In genomic region chr14:90795744-90796143, GRCh38 we compare ENCODE assay signal across 14 cellular contexts. TPM values are rescaled to one million over a fixed set of nuclear protein-coding genes. Genes with fewer than 3 reads are reported as not detected.
DNase-seq lines count a peak whose midpoint lies in the region; ATAC-seq, FAIRE-seq and TF ChIP-seq lines count a peak whose summit lies in the region.
"Had no signal": no experiment of that assay in that cellular context is flagged by ENCODE, and none has a peak within 500 bp of the region (broad histone marks: within the 10 kb centered on the region; RNA-seq: fewer than 3 reads in every experiment).

No MANE protein-coding gene starts in this region.

- BruUV-seq in mammary epithelial cell (replicated peaks; lab: Mats Ljungman, UMichigan): no TSS peak

- no peaks in the 10 kb centered on the region for H3K36me3 Mint-ChIP-seq in activated CD4-positive, alpha-beta memory T cell treated with anti-CD3 and anti-CD28 coated beads for 36 hours
- H3K36me3 Mint-ChIP-seq: activated naive CD8-positive, alpha-beta T cell treated with anti-CD3 and anti-CD28 coated beads, Interleukin-2, amount 10 ng/mL, durations not matched to agents 7 days and 5 days had no signal

- dilution Hi-C loops in mammary epithelial cell (cut with HindIII; ENCODE audit: low sequenced_read_pairs): loop anchor here (5.0 kb wide), 1 partner anchor 47 kb away; no protein-coding TSS in a partner anchor

- no peak overlapping the region for H3K27ac Mint-ChIP-seq in activated CD4-positive, alpha-beta memory T cell treated with anti-CD3 and anti-CD28 coated beads for 36 hours
- H3K27ac Mint-ChIP-seq: activated CD4-positive, alpha-beta T cell treated with anti-CD3 and anti-CD28 coated beads for 36 hours; activated naive CD8-positive, alpha-beta T cell treated with anti-CD3 and anti-CD28 coated beads, Interleukin-2, amount 10 ng/mL, durations not matched to agents 7 days and 5 days had no signal

- DNase-seq in A549 (ENCODE audit: low read depth in 1 of 2, low spot score in 1 of 2): peak in 1 of 2 experiments; percentile 31
- DNase-seq in HPDE6-E6E7 (ENCODE audit: extremely low spot score): peak; percentile 79
- DNase-seq in mammary epithelial cell: peak; percentile 85
- DNase-seq in left lung: no peak
- no peak for DNase-seq in activated CD4-positive, alpha-beta memory T cell treated with anti-CD3 and anti-CD28 coated beads for 36 hours
- no peak for DNase-seq in COLO829 (ENCODE audit: low spot score)
- DNase-seq in activated T-cell treated with anti-CD3 and anti-CD28 coated beads for 4 hours: no peak
- DNase-seq: activated CD4-positive, alpha-beta T cell treated with anti-CD3 and anti-CD28 coated beads for 36 hours; activated naive CD8-positive, alpha-beta T cell treated with anti-CD3 and anti-CD28 coated beads, Interleukin-2, amount 10 ng/mL, durations not matched to agents 7 days and 5 days; KG1; occipital lobe had no signal

- H3K4me2 ChIP-seq in A549 (no peak overlapping the region), mammary epithelial cell (ENCODE audit: insufficient read depth, low read depth, low read length) (peak overlapping the region; percentile 33)

- H3K9me3 ChIP-seq in A549 (no peaks in the 10 kb centered on the region), mammary epithelial cell (replicated peaks; ENCODE audit: insufficient read depth, low read length) (no peaks in the 10 kb centered on the region), left lung (no peaks in the 10 kb centered on the region)

- no peak for TF ChIP-seq EP300 in A549 (IDR thresholded peaks at IDR 0.05)

- POLR2A ChIA-PET in A549 (lab: Yijun Ruan, JAX): no interaction called here
- POLR2A ChIA-PET in activated CD4-positive, alpha-beta memory T cell treated with anti-CD3 and anti-CD28 coated beads for 36 hours (lab: Charles Lee): no interaction called here

- TF ChIP-seq POLR2A in A549 (IDR thresholded peaks at IDR 0.05; ENCODE audit: low read length) (no peak), GM18505 (IDR thresholded peaks at IDR 0.05; ENCODE audit: borderline replicate concordance, extremely low read depth, insufficient read depth, insufficient read length) (no peak)

- in situ Hi-C loops in mammary epithelial cell (cut with MboI; ENCODE audit: low sequenced_read_pairs in 2 of 2): no loop called here

- TF ChIP-seq CTCF in A549 (IDR thresholded peaks at IDR 0.05) (no peak), mammary epithelial cell (conservative IDR thresholded peaks at IDR 0.05 in 1 of 2, IDR thresholded peaks at IDR 0.05 in 1 of 2; ENCODE audit: extremely low read depth in 1 of 2, insufficient read depth in 1 of 2, low read depth in 1 of 2, low read length in 2 of 2) (peak in 1 of 2 donors; percentile 5), left lung (IDR thresholded peaks at IDR 0.05) (no peak)

- H3K4me3 ChIP-seq in A549 (no peak overlapping the region), mammary epithelial cell (replicated peaks in 1 of 3; ENCODE audit: insufficient read depth in 1 of 3, low read depth in 2 of 3, low read length in 3 of 3) (no peak overlapping the region), left lung (no peak overlapping the region)

- FAIRE-seq in A549 (lab: Jason Lieb, UNC): no peak
- FAIRE-seq: GM18507 had no signal

- peaks cover 4% of the 10 kb centered on the region for H3K79me2 ChIP-seq in mammary epithelial cell (ENCODE audit: insufficient read depth, low read length)

- CTCF ChIA-PET in A549 (lab: Yijun Ruan, JAX): interaction anchor here (0.5 to 1.6 kb wide), 6 partner anchors 9 to 377 kb away, joined by 3 to 5 read pairs (median 3); no protein-coding TSS in a partner anchor
- CTCF ChIA-PET in mammary epithelial cell (lab: Charles Lee; ENCODE audit: low non-redundant PET): no interaction called here
- CTCF ChIA-PET in activated CD4-positive, alpha-beta memory T cell treated with anti-CD3 and anti-CD28 coated beads for 36 hours (lab: Charles Lee): interaction anchor here (0.8 kb wide), 1 partner anchor 20 kb away, joined by 3 read pairs; no protein-coding TSS in a partner anchor

- no peaks in the 10 kb centered on the region for H3K27me3 ChIP-seq in mammary epithelial cell (ENCODE audit: insufficient read depth, low read length)
- no peaks in the 10 kb centered on the region for H3K27me3 ChIP-seq in left lung

- no peaks in the 10 kb centered on the region for H3K4me1 Mint-ChIP-seq in activated CD4-positive, alpha-beta memory T cell treated with anti-CD3 and anti-CD28 coated beads for 36 hours (ENCODE audit: low read depth)
- H3K4me1 Mint-ChIP-seq: activated CD4-positive, alpha-beta T cell treated with anti-CD3 and anti-CD28 coated beads for 36 hours; activated naive CD8-positive, alpha-beta T cell treated with anti-CD3 and anti-CD28 coated beads, Interleukin-2, amount 10 ng/mL, durations not matched to agents 7 days and 5 days had no signal

- intact Hi-C loops in mammary epithelial cell (cut with micrococcal nuclease) (no loop called here), left lung (cut with DNase I) (no loop called here)
- intact Hi-C loops in activated CD4-positive, alpha-beta memory T cell treated with anti-CD3 and anti-CD28 coated beads for 36 hours (cut with micrococcal nuclease): no loop called here

- no peaks in the 10 kb centered on the region for H3K9me3 Mint-ChIP-seq in activated CD4-positive, alpha-beta memory T cell treated with anti-CD3 and anti-CD28 coated beads for 36 hours
- H3K9me3 Mint-ChIP-seq: activated naive CD8-positive, alpha-beta T cell treated with anti-CD3 and anti-CD28 coated beads, Interleukin-2, amount 10 ng/mL, durations not matched to agents 7 days and 5 days had no signal

- no peaks in the 10 kb centered on the region for H3K36me3 ChIP-seq in mammary epithelial cell (ENCODE audit: insufficient read depth, low read length)
- H3K36me3 ChIP-seq in left lung: no peaks in the 10 kb centered on the region

- H3K4me1 ChIP-seq in A549 (peaks cover 7% of the 10 kb centered on the region; the same call in 2 of the 3 replicates), mammary epithelial cell (ENCODE audit: insufficient read depth, low read length) (peaks cover 18% of the 10 kb centered on the region), left lung (peaks cover 6 to 16% of the 10 kb centered on the region in 2 donors)

- H4K20me1 ChIP-seq in mammary epithelial cell (ENCODE audit: insufficient read depth, low read length): no peaks in the 10 kb centered on the region

- no peaks in the 10 kb centered on the region for H3K27me3 Mint-ChIP-seq in activated CD4-positive, alpha-beta memory T cell treated with anti-CD3 and anti-CD28 coated beads for 36 hours
- H3K27me3 Mint-ChIP-seq: activated CD4-positive, alpha-beta T cell treated with anti-CD3 and anti-CD28 coated beads for 36 hours; activated naive CD8-positive, alpha-beta T cell treated with anti-CD3 and anti-CD28 coated beads, Interleukin-2, amount 10 ng/mL, durations not matched to agents 7 days and 5 days had no signal

- no peak overlapping the region for H3K9ac ChIP-seq in mammary epithelial cell (ENCODE audit: insufficient read depth, low read length)

- no peak overlapping the region for H3K4me3 Mint-ChIP-seq in activated CD4-positive, alpha-beta memory T cell treated with anti-CD3 and anti-CD28 coated beads for 36 hours
- H3K4me3 Mint-ChIP-seq: activated CD4-positive, alpha-beta T cell treated with anti-CD3 and anti-CD28 coated beads for 36 hours; activated naive CD8-positive, alpha-beta T cell treated with anti-CD3 and anti-CD28 coated beads, Interleukin-2, amount 10 ng/mL, durations not matched to agents 7 days and 5 days had no signal

- no peak for TF ChIP-seq RAD21 in A549 (conservative IDR thresholded peaks at IDR 0.05 in 1 of 2, IDR thresholded peaks at IDR 0.05 in 1 of 2)

- H2AFZ ChIP-seq in mammary epithelial cell (ENCODE audit: low read depth, low read length): peak overlapping the region; percentile 32

- H3K27ac ChIP-seq in A549 (peak overlapping the region in 1 of 2 experiments; percentile 47; a peak in 2 of 6 replicates), mammary epithelial cell (ENCODE audit: insufficient read depth, low read depth, low read length) (peak overlapping the region; percentile 15), left lung (peak overlapping the region; percentile 14 to 67)
- H3K27ac ChIP-seq: C4-2B had no signal

- ATAC-seq in A549 (peak; percentile 65 to 87), left lung (peak; percentile 57), GM18505 (IDR thresholded peaks at IDR 0.05; ENCODE audit: unreplicated experiment) (no peak)
- ATAC-seq: activated CD4-positive, alpha-beta T cell treated with anti-CD3 and anti-CD28 coated beads for 36 hours had no signal

- WGBS in A549 (ENCODE audit: missing lambda C conversion rate): 57% methylated on average over 8 of the region's 8 CpGs
- WGBS in mammary epithelial cell (ENCODE audit: low coverage, missing lambda C conversion rate): 52% methylated on average over 8 of the region's 8 CpGs

TF ChIP-seq in A549, 52 proteins besides CTCF, POLR2A, EP300 and RAD21 (continues in another document):
- no peak for TF ChIP-seq CBX2 (IDR thresholded peaks at IDR 0.05; ENCODE audit: borderline replicate concordance, low read depth)
- TF ChIP-seq FOXS1 (CRISPR knock-in tag; IDR thresholded peaks at IDR 0.05): no peak
- TF ChIP-seq RFX5 (IDR thresholded peaks at IDR 0.05): no peak
- TF ChIP-seq PHF8 (IDR thresholded peaks at IDR 0.05; ENCODE audit: borderline replicate concordance, low read depth): no peak
- TF ChIP-seq POLR2AphosphoS2 (conservative IDR thresholded peaks at IDR 0.05; ENCODE audit: low read length): no peak
- TF ChIP-seq NFE2L2 (conservative IDR thresholded peaks at IDR 0.05; ENCODE audit: low read length): no peak
- no peak for TF ChIP-seq HES2 (IDR thresholded peaks at IDR 0.05)
- TF ChIP-seq HOXB5 (CRISPR knock-in tag; IDR thresholded peaks at IDR 0.05): no peak
- TF ChIP-seq ZSCAN20 (CRISPR knock-in tag; IDR thresholded peaks at IDR 0.05): no peak
- no peak for TF ChIP-seq SREBF2 (IDR thresholded peaks at IDR 0.05)
- TF ChIP-seq RARB (CRISPR knock-in tag; IDR thresholded peaks at IDR 0.05): no peak
- no peak for TF ChIP-seq TFCP2L1 (CRISPR knock-in tag; IDR thresholded peaks at IDR 0.05)
- TF ChIP-seq HOXB13 (CRISPR knock-in tag; IDR thresholded peaks at IDR 0.05; ENCODE audit: low read depth): no peak

RNA-seq across cellular contexts. Expression of gene TTC7B, which starts 20.5 kb away (rescaled TPM):
- polyA plus RNA-seq in A549 (2011; rRNA removed): 25.7 and 28.0 TPM in 2 replicates
- 25.5 and 31.4 TPM in 2 replicates for polyA plus RNA-seq in A549 (2012; cell fraction: cytosol; rRNA removed)
- polyA plus RNA-seq in A549 (2012; cell fraction: nucleus; rRNA removed): 12.9 and 19.6 TPM in 2 replicates
- 16.6 to 21.0 TPM (median 18.0 TPM) in 3 replicates for polyA plus RNA-seq in A549 (2017; fragmentation: RNase III; extraction: RNeasy Plus Mini Kit Qiagen cat#74134 plus additional on column Dnase treatment)
- 49.4 and 54.6 TPM in 2 replicates for polyA minus RNA-seq in A549 (2011; rRNA and poly(A)+ RNA removed)
- 10 to 100 TPM; 15.2 to 29.3 TPM for total RNA-seq in mammary epithelial cell
- polyA plus RNA-seq in mammary epithelial cell: 23.0 TPM
- polyA minus RNA-seq in mammary epithelial cell: 119 TPM
- 10 to 100 TPM; 26.8 to 33.1 TPM for total RNA-seq in left lung
- 10 to 100 TPM in 1 of 2 experiments, 1 to 10 TPM in 1; 9.3 to 12.4 TPM for total RNA-seq in activated CD4-positive, alpha-beta memory T cell treated with anti-CD3 and anti-CD28 coated beads for 36 hours

Comparison
In these comparisons a context has a peak if more than half of its experiments do, and no peak if none do; other contexts are left out.
1. DNase-seq: peak in HPDE6-E6E7 (single experiment) and mammary epithelial cell (single experiment); none in left lung (0 of 2), activated CD4-positive, alpha-beta memory T cell treated with anti-CD3 and anti-CD28 coated beads for 36 hours (single experiment), COLO829 (single experiment) and activated T-cell treated with anti-CD3 and anti-CD28 coated beads for 4 hours (single experiment).